7 cellular contexts compared by ENCODE assay signal in genomic region chr5:37170856-37171255, GRCh38.
"Had no signal": no experiment of that assay in that cellular context is flagged by ENCODE, and none has a peak within 500 bp of the region (broad histone marks: within the 10 kb centered on the region; RNA-seq: fewer than 3 reads in every experiment).

No MANE protein-coding gene starts in this region.

- H3K27ac ChIP-seq: HL-60 had no signal

- DNase-seq: H9, HCEC 1CT, KG1 had no signal

- FAIRE-seq: H1, H54 had no signal

- H3K4me2 ChIP-seq: GM23338 had no signal

- H3K4me3 ChIP-seq: GM23338 had no signal

- ATAC-seq: GM23338 had no signal

- H2AFZ ChIP-seq: GM23338 had no signal
